8 cellular contexts compared by ENCODE assay signal in genomic region chr12:88036368-88036965, GRCh38. TPM values are rescaled to one million over a fixed set of nuclear protein-coding genes. Genes with fewer than 3 reads are reported as not detected.
A peak's percentile ranks its signal among the peaks of the same experiment; 100 is the strongest.
DNase-seq lines count a peak whose midpoint lies in the region; ATAC-seq and TF ChIP-seq lines count a peak whose summit lies in the region.

No MANE protein-coding gene starts in this region.

- no peak for TF ChIP-seq CTCF in brain (conservative IDR thresholded peaks at IDR 0.05)

- peak overlapping the region; percentile 83 for H3K4me2 ChIP-seq in mesenchymal stem cell (ENCODE audit: low read length, poor library complexity, severe bottlenecking)

- H3K4me3 ChIP-seq in MG63 (peak overlapping the region; percentile 85), mesenchymal stem cell (ENCODE audit: insufficient read depth in 1 of 2, low read depth in 1 of 2, low read length in 2 of 2) (peak overlapping the region in 1 of 2 experiments; percentile 92)

- H3K4ac ChIP-seq in mesenchymal stem cell (ENCODE audit: low read depth in 1 of 2, low read length in 2 of 2) = no peak overlapping the region

- DNase-seq in ELR (ENCODE audit: low read depth) = peak; percentile 65
- no peak for DNase-seq in MG63
- peak; percentile 49 for DNase-seq in mesenchymal stem cell
- DNase-seq in posterior cingulate gyrus = no peak
- no peak for DNase-seq in NCI-H345 (lab: John Stamatoyannopoulos, UW)
- DNase-seq in ureter (ENCODE audit: low spot score) = no peak

- no peak overlapping the region for H2BK5ac ChIP-seq in mesenchymal stem cell (ENCODE audit: low read depth, low read length, poor library complexity, severe bottlenecking)

- H2AFZ ChIP-seq in mesenchymal stem cell (ENCODE audit: low read depth, low read length) = no peak overlapping the region

- peak overlapping the region; percentile 90 for H3K9ac ChIP-seq in mesenchymal stem cell (ENCODE audit: low read length)

- H4K8ac ChIP-seq in mesenchymal stem cell (ENCODE audit: low read length) = no peak overlapping the region

- H3K14ac ChIP-seq in mesenchymal stem cell (ENCODE audit: low read length in 2 of 2) = no peak overlapping the region

- H3K79me1 ChIP-seq in mesenchymal stem cell (replicated peaks; ENCODE audit: low read length, poor library complexity, severe bottlenecking) = no peaks in the 10 kb centered on the region

- H2BK12ac ChIP-seq in mesenchymal stem cell (ENCODE audit: low read length in 2 of 2) = no peak overlapping the region

- no peak overlapping the region for H2BK15ac ChIP-seq in mesenchymal stem cell (ENCODE audit: low read depth, poor library complexity, severe bottlenecking)

- H3K27ac Mint-ChIP-seq in brain = peak overlapping the region in 2 of 5 experiments; percentile 30 to 41

- H3K23ac ChIP-seq in mesenchymal stem cell (ENCODE audit: low read length in 2 of 2) = no peak overlapping the region

- ATAC-seq in GM21367 (IDR thresholded peaks at IDR 0.05; ENCODE audit: unreplicated experiment) = no peak

- 67% methylated on average over 2 of the region's 4 CpGs for WGBS in mesenchymal stem cell

- no peak overlapping the region for H3K18ac ChIP-seq in mesenchymal stem cell (ENCODE audit: low read depth in 1 of 2, low read length in 2 of 2)

- H3K9me3 Mint-ChIP-seq in brain = no peaks in the 10 kb centered on the region

- H3K27me3 ChIP-seq in MG63 (no peaks in the 10 kb centered on the region), mesenchymal stem cell (ENCODE audit: control insufficient read depth in 1 of 2, insufficient read depth in 1 of 2, low read length in 2 of 2) (no peaks in the 10 kb centered on the region)

- no peak overlapping the region for H2BK120ac ChIP-seq in mesenchymal stem cell (ENCODE audit: low read depth, low read length)

- no peaks in the 10 kb centered on the region for H3K9me3 ChIP-seq in MG63
- H3K9me3 ChIP-seq in mesenchymal stem cell (ENCODE audit: control insufficient read depth, low read length) = no peaks in the 10 kb centered on the region

- peaks cover 6% of the 10 kb centered on the region for H3K36me3 ChIP-seq in MG63
- H3K36me3 ChIP-seq in mesenchymal stem cell (ENCODE audit: control insufficient read depth in 1 of 2, insufficient read depth in 2 of 2, low read depth in 1 of 2, low read length in 2 of 2) = peaks cover 0 to 8% of the 10 kb centered on the region in 2 experiments

- H3K27ac ChIP-seq in mesenchymal stem cell (ENCODE audit: low read length, poor library complexity, severe bottlenecking) = no peak overlapping the region

- peaks cover 8% of the 10 kb centered on the region for H3K36me3 Mint-ChIP-seq in brain

- H3K4me1 ChIP-seq in mesenchymal stem cell (ENCODE audit: control insufficient read depth, insufficient read depth, low read depth, low read length) = no peaks in the 10 kb centered on the region

- intact Hi-C loops in posterior cingulate gyrus (cut with DNase I) = loop anchor here (5.0 kb wide), 1 partner anchor 106 kb away; the partner anchor contains the start of genes CEP290 and TMTC3

- H3K27me3 Mint-ChIP-seq in brain = peaks cover 3% of the 10 kb centered on the region

- H4K91ac ChIP-seq in mesenchymal stem cell (ENCODE audit: low read length) = no peak overlapping the region

- peaks cover 46% of the 10 kb centered on the region for H3K4me1 Mint-ChIP-seq in brain

- peak overlapping the region; percentile 98 to 99 (median 99) for H3K4me3 Mint-ChIP-seq in brain

- no peak overlapping the region for H2AK5ac ChIP-seq in mesenchymal stem cell (ENCODE audit: low read length, severe bottlenecking)

RNA-seq across cellular contexts. Expression of gene C12orf50, which starts 7.3 kb away (rescaled TPM):
- not detected in 2 replicates for total RNA-seq in MG63 (2014; rRNA removed; shearing (Covaris generic); ENCODE audit: low replicate concordance)
- not detected for polyA plus RNA-seq in brain (ENCODE audit: insufficient read depth, low read depth, low replicate concordance)
- 0.04 TPM for polyA plus RNA-seq in mesenchymal stem cell (2013, experiment 1 of 2)
- polyA plus RNA-seq in mesenchymal stem cell (2013, experiment 2 of 2) = 0.01 TPM
- 0.10 TPM for total RNA-seq in ureter

Comparison
In these comparisons a context has a peak if more than half of its experiments do, and no peak if none do; other contexts are left out.
1. DNase-seq: peak in ELR (single experiment) and mesenchymal stem cell (single experiment); none in MG63 (single experiment), posterior cingulate gyrus (0 of 10), NCI-H345 (single experiment) and ureter (single experiment).